In the genomic region with DNA sequence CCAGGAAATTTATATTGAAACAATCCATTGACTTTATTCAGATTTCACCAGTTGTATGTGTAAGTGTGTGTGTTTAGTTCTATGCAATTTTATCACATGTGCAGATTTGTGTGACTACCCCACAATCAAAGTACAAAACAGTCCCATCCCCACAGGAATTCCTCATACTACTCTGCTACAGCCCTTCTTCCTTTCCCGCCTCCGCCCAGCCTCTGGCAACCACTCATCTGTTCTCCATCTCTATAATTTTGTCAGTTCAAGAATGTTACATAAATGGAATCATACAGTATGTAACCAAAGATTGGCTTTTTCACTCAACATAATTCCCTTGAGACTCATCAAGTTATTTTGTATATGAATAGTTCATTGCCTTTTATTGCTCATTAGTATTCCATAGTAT, we compare ENCODE assay signal across 24 cellular contexts.
"Had no signal": no experiment of that assay in that cellular context is flagged by ENCODE, and none has a peak within 500 bp of the region (broad histone marks: within the 10 kb centered on the region; RNA-seq: fewer than 3 reads in every experiment).

No MANE protein-coding gene starts in this region.

- H3K36me3 Mint-ChIP-seq: stimulated activated effector memory CD8-positive, alpha-beta T cell treated with anti-CD3 and anti-CD28 coated beads, Interleukin-12 subunit alpha, Interleukin-12 subunit beta, amount 100 ng/mL, for 72 hours; stimulated activated memory B cell treated with anti-CD40 and anti-IgM and Interleukin-4, amounts not matched to agents 10 μg/mL and 1 μg/mL and 100 μg/mL, for 72 hours; stimulated activated naive B cell treated with anti-CD40 and anti-IgM and Interleukin-4, amounts not matched to agents 10 μg/mL and 1 μg/mL and 100 μg/mL, for 72 hours; type B pancreatic cell had no signal

- H3K27ac Mint-ChIP-seq: stimulated activated effector memory CD8-positive, alpha-beta T cell treated with anti-CD3 and anti-CD28 coated beads, Interleukin-12 subunit alpha, Interleukin-12 subunit beta, amount 100 ng/mL, for 72 hours; stimulated activated memory B cell treated with anti-CD40 and anti-IgM and Interleukin-4, amounts not matched to agents 10 μg/mL and 1 μg/mL and 100 μg/mL, for 72 hours; stimulated activated naive CD8-positive, alpha-beta T cell treated with anti-CD3 and anti-CD28 coated beads, Interleukin-15, amount 100 ng/mL, for 72 hours; stimulated activated naive CD8-positive, alpha-beta T cell treated with anti-CD3 and anti-CD28 coated beads, Interleukin-15, Interleukin-2, amounts not matched to agents 100 ng/mL and 50 ng/mL, for 24 hours; type B pancreatic cell had no signal

- H3K27me3 Mint-ChIP-seq: stimulated activated memory B cell treated with anti-CD40 and anti-IgM and Interleukin-4, amounts not matched to agents 10 μg/mL and 1 μg/mL and 100 μg/mL, for 72 hours; type B pancreatic cell had no signal

- ATAC-seq: stimulated activated effector memory CD8-positive, alpha-beta T cell treated with anti-CD3 and anti-CD28 coated beads, Interleukin-12 subunit alpha, Interleukin-12 subunit beta, amount 100 ng/mL, for 72 hours; stimulated activated memory B cell treated with anti-CD40 and anti-IgM and Interleukin-4, amounts not matched to agents 10 μg/mL and 1 μg/mL and 100 μg/mL, for 72 hours; stimulated activated naive B cell treated with anti-CD40 and anti-IgM and Interleukin-4, amounts not matched to agents 10 μg/mL and 1 μg/mL and 100 μg/mL, for 72 hours; stimulated activated naive CD8-positive, alpha-beta T cell treated with anti-CD3 and anti-CD28 coated beads, Interleukin-15, amount 100 ng/mL, for 72 hours; stimulated activated naive CD8-positive, alpha-beta T cell treated with anti-CD3 and anti-CD28 coated beads, Interleukin-15, Interleukin-2, amounts not matched to agents 100 U/mL and 50 U/mL, for 24 hours; upper lobe of right lung had no signal

- H3K4me3 Mint-ChIP-seq: stimulated activated effector memory CD8-positive, alpha-beta T cell treated with anti-CD3 and anti-CD28 coated beads, Interleukin-12 subunit alpha, Interleukin-12 subunit beta, amount 100 ng/mL, for 72 hours; stimulated activated memory B cell treated with anti-CD40 and anti-IgM and Interleukin-4, amounts not matched to agents 10 μg/mL and 1 μg/mL and 100 μg/mL, for 72 hours; stimulated activated naive B cell treated with anti-CD40 and anti-IgM and Interleukin-4, amounts not matched to agents 10 μg/mL and 1 μg/mL and 100 μg/mL, for 72 hours; stimulated activated naive CD8-positive, alpha-beta T cell treated with anti-CD3 and anti-CD28 coated beads, Interleukin-15, amount 100 ng/mL, for 72 hours; stimulated activated naive CD8-positive, alpha-beta T cell treated with anti-CD3 and anti-CD28 coated beads, Interleukin-15, Interleukin-2, amounts not matched to agents 100 ng/mL and 50 ng/mL, for 24 hours; type B pancreatic cell had no signal

- H3K9me3 Mint-ChIP-seq: stimulated activated effector memory CD8-positive, alpha-beta T cell treated with anti-CD3 and anti-CD28 coated beads, Interleukin-12 subunit alpha, Interleukin-12 subunit beta, amount 100 ng/mL, for 72 hours; stimulated activated memory B cell treated with anti-CD40 and anti-IgM and Interleukin-4, amounts not matched to agents 10 μg/mL and 1 μg/mL and 100 μg/mL, for 72 hours; stimulated activated naive B cell treated with anti-CD40 and anti-IgM and Interleukin-4, amounts not matched to agents 10 μg/mL and 1 μg/mL and 100 μg/mL, for 72 hours; stimulated activated naive CD8-positive, alpha-beta T cell treated with anti-CD3 and anti-CD28 coated beads, Interleukin-15, amount 100 ng/mL, for 72 hours; stimulated activated naive CD8-positive, alpha-beta T cell treated with anti-CD3 and anti-CD28 coated beads, Interleukin-15, Interleukin-2, amounts not matched to agents 100 ng/mL and 50 ng/mL, for 24 hours; type B pancreatic cell had no signal

- DNase-seq: stimulated activated CD4-positive, alpha-beta T cell treated with anti-CD3 and anti-CD28 coated beads, Interleukin-2, amount 100 ng/mL, for 48 hours; stimulated activated CD4-positive, alpha-beta T cell treated with anti-CD3 and anti-CD28 coated beads, Interleukin-4, amount 100 ng/mL, for 1 hour; stimulated activated CD4-positive, alpha-beta T cell treated with anti-CD3 and anti-CD28 coated beads, Interleukin-4, amount 100 ng/mL, for 24 hours; stimulated activated CD4-positive, alpha-beta T cell treated with anti-CD3 and anti-CD28 coated beads, Interleukin-4, amount 100 ng/mL, for 4 hours; stimulated activated CD8-positive, alpha-beta memory T cell treated with anti-CD3 and anti-CD28 coated beads, Interleukin-4, amount 100 ng/mL, for 48 hours; stimulated activated naive B cell treated with anti-CD40 and anti-IgM and Interleukin-4, amounts not matched to agents 10 μg/mL and 1 μg/mL and 100 μg/mL, for 72 hours; stimulated activated naive CD4-positive, alpha-beta T cell; stimulated activated naive CD4-positive, alpha-beta T cell treated with Interleukin-2 at 50 U/mL for 16 hours; stimulated activated naive CD8-positive, alpha-beta T cell treated with anti-CD3 and anti-CD28 coated beads, Interleukin-15, amount 100 ng/mL, for 72 hours; stimulated activated naive CD8-positive, alpha-beta T cell treated with anti-CD3 and anti-CD28 coated beads, Interleukin-15, Interleukin-2, amounts not matched to agents 100 U/mL and 50 U/mL, for 24 hours; stomach; substantia nigra; testis; thyroid gland; tibial artery; transverse colon; trophoblast cell; upper lobe of left lung; upper lobe of right lung; uterus had no signal

- H3K4me1 Mint-ChIP-seq: stimulated activated effector memory CD8-positive, alpha-beta T cell treated with anti-CD3 and anti-CD28 coated beads, Interleukin-12 subunit alpha, Interleukin-12 subunit beta, amount 100 ng/mL, for 72 hours; stimulated activated memory B cell treated with anti-CD40 and anti-IgM and Interleukin-4, amounts not matched to agents 10 μg/mL and 1 μg/mL and 100 μg/mL, for 72 hours; stimulated activated naive CD8-positive, alpha-beta T cell treated with anti-CD3 and anti-CD28 coated beads, Interleukin-15, amount 100 ng/mL, for 72 hours had no signal
